In genomic region chr18:52343138-52343537, GRCh38 we compare ENCODE assay signal across 1 cellular context.
TF ChIP-seq lines count a peak whose summit lies in the region.

No MANE protein-coding gene starts in this region.

TF ChIP-seq in SK-N-SH, 30 proteins besides CTCF, POLR2A, EP300 and RAD21 (continued from another document):
- TF ChIP-seq PBX3 (IDR thresholded peaks at IDR 0.05) (no peak), CHD2 (IDR thresholded peaks at IDR 0.05; ENCODE audit: low read length, partially characterized antibody) (no peak), EZH2phosphoT487 (IDR thresholded peaks at IDR 0.05; ENCODE audit: borderline replicate concordance, low read depth) (no peak), FOXM1 (IDR thresholded peaks at IDR 0.05; ENCODE audit: low read depth) (no peak), JUND (IDR thresholded peaks at IDR 0.05) (no peak), RCOR1 (IDR thresholded peaks at IDR 0.05; ENCODE audit: low read length) (no peak), MEF2A (IDR thresholded peaks at IDR 0.05; ENCODE audit: borderline replicate concordance, low read depth) (no peak), ZBTB33 (IDR thresholded peaks at IDR 0.05; ENCODE audit: borderline replicate concordance, low read depth) (no peak), YY1 (IDR thresholded peaks at IDR 0.05; ENCODE audit: low read depth) (no peak), GATA2 (CRISPR knock-in tag; IDR thresholded peaks at IDR 0.05) (no peak), TEAD4 (IDR thresholded peaks at IDR 0.05; ENCODE audit: borderline replicate concordance, insufficient read depth) (no peak)
